ENCODE assay signal across 9 cellular contexts in genomic region chr5:33891731-33892418, GRCh38. TPM values are rescaled to one million over a fixed set of nuclear protein-coding genes. Genes with fewer than 3 reads are reported as not detected.
A peak's percentile ranks its signal among the peaks of the same experiment; 100 is the strongest.
DNase-seq lines count a peak whose midpoint lies in the region; ATAC-seq and TF ChIP-seq lines count a peak whose summit lies in the region.
"Had no signal": no experiment of that assay in that cellular context is flagged by ENCODE, and none has a peak within 500 bp of the region (broad histone marks: within the 10 kb centered on the region; RNA-seq: fewer than 3 reads in every experiment).

ADAMTS12 (minus strand) TSS chr5:33891990; CDS start chr5:33891856, 134 bp downstream.

- H3K9me3 Mint-ChIP-seq in nephron progenitor cell: no peaks in the 10 kb centered on the region

- ATAC-seq in GM21619 (IDR thresholded peaks at IDR 0.05; ENCODE audit: unreplicated experiment) (no peak), HG02623 (IDR thresholded peaks at IDR 0.05; ENCODE audit: unreplicated experiment) (no peak), GM18505 (IDR thresholded peaks at IDR 0.05; ENCODE audit: unreplicated experiment) (no peak)

- no peaks in the 10 kb centered on the region for H3K9me3 ChIP-seq in MG63
- H3K9me3 ChIP-seq in esophagus muscularis mucosa: no peaks in the 10 kb centered on the region

- intact Hi-C loops in esophagus muscularis mucosa (cut with DNase I): loop anchor here (2.0 kb wide), 1 partner anchor 451 kb away; the partner anchor contains the start of gene TARS1

- TF ChIP-seq POLR2A in esophagus muscularis mucosa (IDR thresholded peaks at IDR 0.05; ENCODE audit: low read depth) (no peak), GM18505 (IDR thresholded peaks at IDR 0.05; ENCODE audit: borderline replicate concordance, extremely low read depth, insufficient read depth, insufficient read length) (no peak)

- no peaks in the 10 kb centered on the region for H3K36me3 Mint-ChIP-seq in nephron progenitor cell (ENCODE audit: low read depth)

- peaks cover 42% of the 10 kb centered on the region for H3K4me1 Mint-ChIP-seq in nephron progenitor cell

- H3K27me3 Mint-ChIP-seq in nephron progenitor cell (ENCODE audit: low read depth, poor library complexity): peaks cover 6% of the 10 kb centered on the region

- 3% methylated on average over 21 of the region's 40 CpGs for WGBS in esophagus muscularis mucosa

- TF ChIP-seq CTCF in GM10266 (IDR thresholded peaks at IDR 0.05; ENCODE audit: control insufficient read depth, insufficient read depth, low read depth, missing control alignments): no peak
- TF ChIP-seq CTCF in esophagus muscularis mucosa (IDR thresholded peaks at IDR 0.05): no peak
- TF ChIP-seq CTCF in nephron progenitor cell (IDR thresholded peaks at IDR 0.05): no peak

- H3K4me3 ChIP-seq in MG63 (peak within 1 kb of the TSS; percentile 49), esophagus muscularis mucosa (peak within 1 kb of the TSS; percentile 57 to 66 (median 60))

- peak within 1 kb of the TSS; percentile 87 for H3K4me3 Mint-ChIP-seq in nephron progenitor cell

- peak within 1 kb of the TSS; percentile 67 to 84 (median 79) for H3K27ac ChIP-seq in esophagus muscularis mucosa (replicated peaks in 1 of 4)
- H3K27ac ChIP-seq: epithelial cell of prostate had no signal

- TF ChIP-seq EP300 in esophagus muscularis mucosa (IDR thresholded peaks at IDR 0.05): no peak

- H3K4me1 ChIP-seq in esophagus muscularis mucosa: peaks cover 20 to 58% (median 54%) of the 10 kb centered on the region in 4 donors

- peak; percentile 33 for DNase-seq in GM10266 (ENCODE audit: extremely low spot score)
- DNase-seq in MG63: peak; percentile 77
- DNase-seq in esophagus muscularis mucosa (ENCODE audit: extremely low spot score): no peak
- DNase-seq in nephron progenitor cell: peak; percentile 82
- no peak for DNase-seq in stimulated activated naive CD4-positive, alpha-beta T cell treated with Interleukin-2 at 50 U/mL for 16 hours (lab: John Stamatoyannopoulos, UW)

- H3K27me3 ChIP-seq in MG63: 0 out of 2 replicates have a peak, but pooled peaks cover 2% of the 10 kb centered on the region
- H3K27me3 ChIP-seq in esophagus muscularis mucosa: no peaks in the 10 kb centered on the region

- H3K36me3 ChIP-seq in MG63: no peaks in the 10 kb centered on the region; the same call in 1 of the 2 replicates
- H3K36me3 ChIP-seq in esophagus muscularis mucosa: no peaks in the 10 kb centered on the region

- H3K27ac Mint-ChIP-seq in nephron progenitor cell: no peak within 1 kb of the TSS

RNA-seq across cellular contexts. Expression of gene ADAMTS12, which starts in this region (rescaled TPM):
- total RNA-seq in MG63 (2014; rRNA removed; shearing (Covaris generic); ENCODE audit: low replicate concordance): 8.1 and 11.8 TPM in 2 replicates
- 1 to 10 TPM; 2.3 to 6.0 (median 4.2) TPM for total RNA-seq in esophagus muscularis mucosa

Comparison
In these comparisons a context has a peak if more than half of its experiments do, and no peak if none do; other contexts are left out.
1. DNase-seq: peak in GM10266 (single experiment), MG63 (single experiment) and nephron progenitor cell (single experiment); none in esophagus muscularis mucosa (single experiment) and stimulated activated naive CD4-positive, alpha-beta T cell treated with Interleukin-2 at 50 U/mL for 16 hours (single experiment).